8 cellular contexts compared by ENCODE assay signal in the genomic region with DNA sequence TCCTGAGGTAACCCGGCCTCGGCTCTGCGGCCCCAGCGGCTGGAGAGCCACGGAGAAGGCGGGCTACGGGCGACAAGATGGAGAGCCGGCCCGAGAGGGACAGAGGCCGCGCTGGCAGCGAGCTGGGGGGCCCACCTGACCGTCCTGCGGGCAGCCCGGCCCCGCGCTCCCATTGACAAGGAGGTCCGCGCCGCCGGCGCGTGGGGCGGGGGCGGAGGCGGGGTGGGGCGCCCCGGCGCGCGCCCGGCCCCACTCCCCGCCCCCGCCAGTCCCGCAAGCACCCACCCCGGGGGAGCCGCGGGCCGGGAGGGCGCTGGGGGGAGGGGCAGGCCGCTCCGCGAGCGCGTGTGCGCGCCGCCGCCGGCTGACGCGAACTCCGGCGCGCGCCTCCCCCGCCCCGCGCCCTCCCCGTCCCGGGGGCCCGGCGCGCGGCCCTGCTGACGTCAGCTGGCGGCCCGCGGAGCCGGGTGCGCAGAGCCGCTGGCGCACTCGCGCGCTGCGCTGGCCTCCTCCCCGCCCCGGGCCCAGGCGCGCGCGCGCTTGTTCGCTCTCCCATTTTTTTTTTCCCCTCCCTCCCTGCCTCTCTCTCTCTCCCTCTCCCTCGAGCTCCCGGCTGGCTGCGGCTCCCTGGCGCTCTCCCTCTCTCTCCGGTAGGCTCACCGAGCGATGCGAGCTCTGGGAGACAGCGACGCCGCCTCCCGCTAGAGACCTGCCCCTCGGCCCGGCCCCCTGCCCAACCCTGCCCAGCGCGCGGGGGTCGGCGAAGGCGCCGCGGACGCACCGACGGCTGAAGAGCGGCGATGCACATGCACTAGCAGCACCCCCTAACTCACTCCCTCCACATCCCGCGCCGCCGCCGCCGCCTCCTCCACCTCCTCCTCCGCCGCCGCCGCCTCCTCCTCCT. TPM values are rescaled to one million over a fixed set of nuclear protein-coding genes. Genes with fewer than 3 reads are reported as not detected.
DNase-seq lines count a peak whose midpoint lies in the region; ATAC-seq and TF ChIP-seq lines count a peak whose summit lies in the region.

A gene (plus strand): TSS at position 587 of the 904 bp plus-strand sequence. CDS start 747 bp downstream, outside the sequence.

- no peaks in the 10 kb centered on the region for H3K9me3 ChIP-seq in PC-3 (ENCODE audit: low read length)
- no peaks in the 10 kb centered on the region for H3K9me3 ChIP-seq in testis

- no peaks in the 10 kb centered on the region for H3K79me2 ChIP-seq in PC-3 (ENCODE audit: low read length)

- peaks cover 23% of the 10 kb centered on the region for H3K4me1 Mint-ChIP-seq in activated naive CD4-positive, alpha-beta T cell treated with anti-CD3 and anti-CD28 coated beads for 36 hours (ENCODE audit: low read depth)
- peaks cover 19% of the 10 kb centered on the region for H3K4me1 Mint-ChIP-seq in nephron progenitor cell

- intact Hi-C loops in PC-3 (cut with micrococcal nuclease): no loop called here
- intact Hi-C loops in activated naive CD4-positive, alpha-beta T cell treated with anti-CD3 and anti-CD28 coated beads for 36 hours (cut with micrococcal nuclease): loop anchor here (10.0 kb wide), 2 partner anchors 234 to 544 kb away; a partner anchor contains a TSS
- intact Hi-C loops in testis (cut with DNase I; ENCODE audit: low total_unique reads): no loop called here

- POLR2A ChIA-PET in PC-3 (lab: Charles Lee; ENCODE audit: unreplicated experiment): no interaction called here

- H3K27me3 ChIP-seq in PC-3 (ENCODE audit: low read length): peaks cover 69% of the 10 kb centered on the region
- no peaks in the 10 kb centered on the region for H3K27me3 ChIP-seq in testis

- H3K4me1 ChIP-seq in PC-3 (ENCODE audit: insufficient read depth, low read length) (no peaks in the 10 kb centered on the region), testis (peaks cover 10% of the 10 kb centered on the region)

- no TSS peak for BruUV-seq in PC-3 (replicated peaks; lab: Mats Ljungman, UMichigan)

- H3K27ac ChIP-seq in PC-3 (ENCODE audit: low read length): no peak within 1 kb of the TSS
- H3K27ac ChIP-seq in testis: peak within 1 kb of the TSS; percentile 92 to 98

- no peaks in the 10 kb centered on the region for H4K20me1 ChIP-seq in PC-3 (ENCODE audit: low read length)

- H3K4me3 ChIP-seq in PC-3 (ENCODE audit: low read length): peak within 1 kb of the TSS; percentile 40
- peak within 1 kb of the TSS; percentile 76 to 89 for H3K4me3 ChIP-seq in testis

- H3K36me3 Mint-ChIP-seq in activated naive CD4-positive, alpha-beta T cell treated with anti-CD3 and anti-CD28 coated beads for 36 hours (ENCODE audit: low read depth): no peaks in the 10 kb centered on the region
- no peaks in the 10 kb centered on the region for H3K36me3 Mint-ChIP-seq in nephron progenitor cell (ENCODE audit: low read depth)

- peak within 1 kb of the TSS; percentile 72 for H3K4me3 Mint-ChIP-seq in activated naive CD4-positive, alpha-beta T cell treated with anti-CD3 and anti-CD28 coated beads for 36 hours
- peak within 1 kb of the TSS; percentile 81 for H3K4me3 Mint-ChIP-seq in nephron progenitor cell

- H3K9ac ChIP-seq in PC-3 (ENCODE audit: low read length): no peak within 1 kb of the TSS

- H3F3A ChIP-seq in PC-3 (ENCODE audit: low read length, unreplicated experiment): no peaks in the 10 kb centered on the region

- no peak within 1 kb of the TSS for H2AFZ ChIP-seq in PC-3 (ENCODE audit: low read length)

- DNase-seq in DMS 273 treated with DMSO at 0.1 percent for 48 hours (lab: John Stamatoyannopoulos, UW): peak; percentile 64
- peak; percentile 5 for DNase-seq in PC-3
- DNase-seq in activated naive CD4-positive, alpha-beta T cell treated with anti-CD3 and anti-CD28 coated beads for 36 hours: peak; percentile 41
- DNase-seq in foreskin melanocyte: peak; percentile 36
- peak; percentile 73 for DNase-seq in nephron progenitor cell
- DNase-seq in testis: peak; percentile 75

- no peaks in the 10 kb centered on the region for H3K9me2 ChIP-seq in PC-3 (replicated peaks; ENCODE audit: low read length)

- no peak for TF ChIP-seq CTCF in PC-3 (conservative IDR thresholded peaks at IDR 0.05; ENCODE audit: low read depth, low read length)
- TF ChIP-seq CTCF in nephron progenitor cell (IDR thresholded peaks at IDR 0.05): no peak
- no peak for TF ChIP-seq CTCF in testis (IDR thresholded peaks at IDR 0.05)

- no peak within 1 kb of the TSS for H3K27ac Mint-ChIP-seq in activated naive CD4-positive, alpha-beta T cell treated with anti-CD3 and anti-CD28 coated beads for 36 hours
- no peak within 1 kb of the TSS for H3K27ac Mint-ChIP-seq in nephron progenitor cell

- 0 to 1% methylated on average over 40 to 95 of the region's 123 CpGs for WGBS in testis, 2 donors

- peak; percentile 79 for ATAC-seq in HG02885 (IDR thresholded peaks at IDR 0.05; ENCODE audit: poor library complexity, unreplicated experiment)
- ATAC-seq in PC-3: peak; percentile 24; the same call in 1 of the 2 replicates
- ATAC-seq in HG03159 (IDR thresholded peaks at IDR 0.05; ENCODE audit: unreplicated experiment): no peak

- peak within 1 kb of the TSS; percentile 39; the same call in 1 of the 2 replicates for H3K4me2 ChIP-seq in PC-3 (ENCODE audit: low read length)

- TF ChIP-seq POLR2A in testis (IDR thresholded peaks at IDR 0.05): no peak

- H3K36me3 ChIP-seq in PC-3 (ENCODE audit: low read depth, low read length) (no peaks in the 10 kb centered on the region), testis (ENCODE audit: low read depth, missing control alignments) (no peaks in the 10 kb centered on the region)

- no peaks in the 10 kb centered on the region for H3K9me3 Mint-ChIP-seq in activated naive CD4-positive, alpha-beta T cell treated with anti-CD3 and anti-CD28 coated beads for 36 hours
- H3K9me3 Mint-ChIP-seq in nephron progenitor cell: no peaks in the 10 kb centered on the region

- H3K27me3 Mint-ChIP-seq in activated naive CD4-positive, alpha-beta T cell treated with anti-CD3 and anti-CD28 coated beads for 36 hours (ENCODE audit: low read depth): peaks cover 70% of the 10 kb centered on the region
- H3K27me3 Mint-ChIP-seq in nephron progenitor cell (ENCODE audit: low read depth, poor library complexity): peaks cover 94% of the 10 kb centered on the region

- CTCF ChIA-PET in PC-3 (lab: Charles Lee): interaction anchor here (0.6 kb wide), 1 partner anchor 617 kb away, joined by 5 read pairs; no protein-coding TSS in a partner anchor
- CTCF ChIA-PET in activated naive CD4-positive, alpha-beta T cell treated with anti-CD3 and anti-CD28 coated beads for 36 hours (lab: Charles Lee): interaction anchor here (1.7 kb wide), 1 partner anchor 12 kb away, joined by 6 read pairs; no protein-coding TSS in a partner anchor

RNA-seq across cellular contexts. Expression of the gene that starts here (rescaled TPM):
- not detected in 2 replicates for total RNA-seq in PC-3 (2014; rRNA removed)
- under 1 TPM; 0.25 to 0.50 TPM for total RNA-seq in activated naive CD4-positive, alpha-beta T cell treated with anti-CD3 and anti-CD28 coated beads for 36 hours
- total RNA-seq in testis: 10 to 100 TPM; 28.6 to 33.3 TPM
- 37.1 TPM for polyA plus RNA-seq in testis (ENCODE audit: insufficient read depth, low read depth, low replicate concordance)

Comparison
In these comparisons a context has a peak if more than half of its experiments do, and no peak if none do; other contexts are left out.
1. RNA of the gene that starts here (total RNA-seq): 28.6 to 33.3 TPM in testis; 0.25 to 0.50 TPM in activated naive CD4-positive, alpha-beta T cell treated with anti-CD3 and anti-CD28 coated beads for 36 hours and not detected in PC-3; every median in the first group is over 10 times any median in the second.
2. Peak in DNase-seq, ATAC-seq, H3K4me3 ChIP-seq and H3K4me2 ChIP-seq in PC-3; RNA of the gene not detected or under 1 TPM.
3. Peak in DNase-seq in activated naive CD4-positive, alpha-beta T cell treated with anti-CD3 and anti-CD28 coated beads for 36 hours; RNA of the gene not detected or under 1 TPM.
4. DNase-seq: peak in every context shown above with its lines; median percentile 75 in testis; 73 in nephron progenitor cell; 64 in DMS 273 treated with DMSO at 0.1 percent for 48 hours; 41 in activated naive CD4-positive, alpha-beta T cell treated with anti-CD3 and anti-CD28 coated beads for 36 hours; 36 in foreskin melanocyte; 5 in PC-3.